21 cellular contexts compared by ENCODE assay signal in genomic region chr3:78427303-78427702, GRCh38.
"Had no signal": no experiment of that assay in that cellular context is flagged by ENCODE, and none has a peak within 500 bp of the region (broad histone marks: within the 10 kb centered on the region; RNA-seq: fewer than 3 reads in every experiment).

No MANE protein-coding gene starts in this region.

- H3K27ac Mint-ChIP-seq: activated CD4-positive, alpha-beta T cell treated with anti-CD3 and anti-CD28 coated beads, Interleukin-2, amount 10 ng/mL, durations not matched to agents 7 days and 5 days; activated naive CD8-positive, alpha-beta T cell treated with anti-CD3 and anti-CD28 coated beads for 36 hours; activated T-helper 1 cell treated with anti-CD3 and anti-CD28 coated beads, Interleukin-12 subunit alpha, Interleukin-12 subunit beta, Interleukin-2, Interleukin-4 antibody, amounts not matched to agents 30 ng/mL and 10 ng/mL and 1 ng/mL, durations not matched to agents 14 hours and 24 hours and 36 hours; dendritic cell treated with granulocyte-macrophage colony-stimulating factor and Interleukin-4, amounts not matched to agents 40 ng/mL and 50 ng/mL, for 4 days; memory B cell; naive thymus-derived CD8-positive, alpha-beta T cell; stimulated activated memory B cell treated with anti-CD40 and anti-IgM and Interleukin-4, amounts not matched to agents 10 μg/mL and 1 μg/mL and 100 μg/mL, for 72 hours had no signal

- H3K4me1 ChIP-seq: thyroid gland, vagina had no signal

- H3K27ac ChIP-seq: brain microvascular endothelial cell, epithelial cell of prostate, thyroid gland, vagina had no signal

- H3K9me3 ChIP-seq: mucosa of descending colon, thyroid gland, vagina had no signal

- H3K36me3 Mint-ChIP-seq: activated naive CD8-positive, alpha-beta T cell treated with anti-CD3 and anti-CD28 coated beads for 36 hours; memory B cell; naive thymus-derived CD8-positive, alpha-beta T cell; stimulated activated memory B cell treated with anti-CD40 and anti-IgM and Interleukin-4, amounts not matched to agents 10 μg/mL and 1 μg/mL and 100 μg/mL, for 72 hours had no signal

- H3K4me3 ChIP-seq: mucosa of descending colon, thyroid gland, vagina had no signal

- DNase-seq: activated CD4-positive, alpha-beta T cell treated with anti-CD3 and anti-CD28 coated beads, Interleukin-2, amount 10 ng/mL, durations not matched to agents 7 days and 5 days; activated CD8-positive, alpha-beta memory T cell treated with anti-CD3 and anti-CD28 coated beads for 24 hours; activated naive CD8-positive, alpha-beta T cell treated with anti-CD3 and anti-CD28 coated beads for 36 hours; brain microvascular endothelial cell; effector memory CD4-positive, alpha-beta T cell; hypothalamus; kidney glomerular epithelial cell; left ventricle myocardium superior; mucosa of descending colon; naive thymus-derived CD8-positive, alpha-beta T cell; posterior cingulate gyrus; retina; stimulated activated CD4-positive, alpha-beta T cell treated with anti-CD3 and anti-CD28 coated beads, Interleukin-2, amount 100 ng/mL, for 48 hours; thyroid gland had no signal

- H3K4me3 Mint-ChIP-seq: activated CD4-positive, alpha-beta T cell treated with anti-CD3 and anti-CD28 coated beads, Interleukin-2, amount 10 ng/mL, durations not matched to agents 7 days and 5 days; activated naive CD8-positive, alpha-beta T cell treated with anti-CD3 and anti-CD28 coated beads for 36 hours; activated T-helper 1 cell treated with anti-CD3 and anti-CD28 coated beads, Interleukin-12 subunit alpha, Interleukin-12 subunit beta, Interleukin-2, Interleukin-4 antibody, amounts not matched to agents 30 ng/mL and 10 ng/mL and 1 ng/mL, durations not matched to agents 14 hours and 24 hours and 36 hours; central memory CD8-positive, alpha-beta T cell; dendritic cell treated with granulocyte-macrophage colony-stimulating factor and Interleukin-4, amounts not matched to agents 40 ng/mL and 50 ng/mL, for 4 days; memory B cell; naive thymus-derived CD8-positive, alpha-beta T cell; stimulated activated memory B cell treated with anti-CD40 and anti-IgM and Interleukin-4, amounts not matched to agents 10 μg/mL and 1 μg/mL and 100 μg/mL, for 72 hours had no signal

- H3K9me3 Mint-ChIP-seq: activated naive CD8-positive, alpha-beta T cell treated with anti-CD3 and anti-CD28 coated beads for 36 hours; activated T-helper 1 cell treated with anti-CD3 and anti-CD28 coated beads, Interleukin-12 subunit alpha, Interleukin-12 subunit beta, Interleukin-2, Interleukin-4 antibody, amounts not matched to agents 30 ng/mL and 10 ng/mL and 1 ng/mL, durations not matched to agents 14 hours and 24 hours and 36 hours had no signal

- H3K27me3 ChIP-seq: brain microvascular endothelial cell, thyroid gland, vagina had no signal

- ATAC-seq: left ventricle myocardium superior; mucosa of descending colon; naive thymus-derived CD8-positive, alpha-beta T cell; stimulated activated memory B cell treated with anti-CD40 and anti-IgM and Interleukin-4, amounts not matched to agents 10 μg/mL and 1 μg/mL and 100 μg/mL, for 72 hours had no signal

- H3K4me1 Mint-ChIP-seq: activated CD4-positive, alpha-beta T cell treated with anti-CD3 and anti-CD28 coated beads, Interleukin-2, amount 10 ng/mL, durations not matched to agents 7 days and 5 days; activated naive CD8-positive, alpha-beta T cell treated with anti-CD3 and anti-CD28 coated beads for 36 hours; central memory CD8-positive, alpha-beta T cell; memory B cell; naive thymus-derived CD8-positive, alpha-beta T cell; stimulated activated memory B cell treated with anti-CD40 and anti-IgM and Interleukin-4, amounts not matched to agents 10 μg/mL and 1 μg/mL and 100 μg/mL, for 72 hours had no signal

- H3K36me3 ChIP-seq: brain microvascular endothelial cell, thyroid gland, vagina had no signal

- H3K27me3 Mint-ChIP-seq: activated CD4-positive, alpha-beta T cell treated with anti-CD3 and anti-CD28 coated beads, Interleukin-2, amount 10 ng/mL, durations not matched to agents 7 days and 5 days; activated naive CD8-positive, alpha-beta T cell treated with anti-CD3 and anti-CD28 coated beads for 36 hours; central memory CD8-positive, alpha-beta T cell; dendritic cell treated with granulocyte-macrophage colony-stimulating factor and Interleukin-4, amounts not matched to agents 40 ng/mL and 50 ng/mL, for 4 days; memory B cell; naive thymus-derived CD8-positive, alpha-beta T cell; stimulated activated memory B cell treated with anti-CD40 and anti-IgM and Interleukin-4, amounts not matched to agents 10 μg/mL and 1 μg/mL and 100 μg/mL, for 72 hours had no signal
